Comparison of ENCODE assay signal across 10 cellular contexts in genomic region chr20:45416917-45417316, GRCh38. TPM values are rescaled to one million over a fixed set of nuclear protein-coding genes. Genes with fewer than 3 reads are reported as not detected.
DNase-seq lines count a peak whose midpoint lies in the region; ATAC-seq, FAIRE-seq and TF ChIP-seq lines count a peak whose summit lies in the region.
"Had no signal": no experiment of that assay in that cellular context is flagged by ENCODE, and none has a peak within 500 bp of the region (broad histone marks: within the 10 kb centered on the region; RNA-seq: fewer than 3 reads in every experiment).

No MANE protein-coding gene starts in this region.

- peaks cover 9% of the 10 kb centered on the region; the same call in 1 of the 2 replicates for H3K36me3 ChIP-seq in Caco-2 (ENCODE audit: control insufficient read depth, insufficient read depth, low read length)
- peaks cover 40% of the 10 kb centered on the region for H3K36me3 ChIP-seq in NT2/D1 (ENCODE audit: insufficient read depth, insufficient read length, low read length)
- peaks cover 10 to 33% (median 23%) of the 10 kb centered on the region in 4 experiments for H3K36me3 ChIP-seq in H1 (ENCODE audit: control insufficient read depth in 2 of 4, insufficient read depth in 4 of 4, low read length in 3 of 4)
- peaks cover 23% of the 10 kb centered on the region for H3K36me3 ChIP-seq in osteoblast (ENCODE audit: insufficient read depth, low read length)

- TF ChIP-seq EP300 in H1 (IDR thresholded peaks at IDR 0.05; ENCODE audit: borderline replicate concordance in 1 of 2, low read depth in 2 of 2, low read length in 2 of 2) = no peak

- no peak overlapping the region for H3K4ac ChIP-seq in H1 (replicated peaks; ENCODE audit: insufficient read length, low read depth, low read length)

- H3K27ac ChIP-seq in H1 (ENCODE audit: low read depth, low read length) (no peak overlapping the region), osteoblast (ENCODE audit: low read depth, low read length) (peak overlapping the region; percentile 82)

- H3K9me3 Mint-ChIP-seq in Caco-2 (ENCODE audit: unreplicated experiment) = no peaks in the 10 kb centered on the region

- BruUV-seq in Caco-2 (replicated peaks; lab: Mats Ljungman, UMichigan) = TSS peak; percentile 55

- no peak overlapping the region for H2BK120ac ChIP-seq in H1 (replicated peaks; ENCODE audit: low read depth, low read length)

- no peak overlapping the region for H2BK15ac ChIP-seq in H1 (ENCODE audit: low read length)

- H3K36me3 Mint-ChIP-seq in Caco-2 (ENCODE audit: insufficient read depth, unreplicated experiment) = peaks cover 22% of the 10 kb centered on the region

- no peaks in the 10 kb centered on the region for H3K9me3 ChIP-seq in Caco-2
- H3K9me3 ChIP-seq in NT2/D1 (ENCODE audit: insufficient read depth, low read length) = no peaks in the 10 kb centered on the region
- H3K9me3 ChIP-seq in H1 (ENCODE audit: insufficient read depth in 2 of 2, low read depth in 1 of 2, low read length in 1 of 2) = no peaks in the 10 kb centered on the region
- H3K9me3 ChIP-seq in osteoblast (ENCODE audit: low read depth, low read length) = no peaks in the 10 kb centered on the region

- H2AFZ ChIP-seq in H1 (ENCODE audit: low read length) (no peak overlapping the region), osteoblast (ENCODE audit: low read length) (no peak overlapping the region)

- H3K4me1 ChIP-seq in Caco-2 (peaks cover 13% of the 10 kb centered on the region; the same call in 1 of the 2 replicates), NT2/D1 (ENCODE audit: insufficient read depth, insufficient read length) (no peaks in the 10 kb centered on the region), H1 (replicated peaks in 1 of 4; ENCODE audit: control insufficient read depth in 3 of 4, insufficient read depth in 4 of 4, low read length in 3 of 4) (peaks cover 0 to 5% (median 2%) of the 10 kb centered on the region in 4 experiments; a peak in 3 of 7 replicates), osteoblast (ENCODE audit: insufficient read depth, low read length) (peaks cover 25% of the 10 kb centered on the region)

- ATAC-seq in GM18517 (IDR thresholded peaks at IDR 0.05; ENCODE audit: unreplicated experiment) = no peak
- ATAC-seq in GM21786 (IDR thresholded peaks at IDR 0.05; ENCODE audit: unreplicated experiment) = no peak
- no peak for ATAC-seq in HG02884 (IDR thresholded peaks at IDR 0.05; ENCODE audit: unreplicated experiment)

- H3K79me2 ChIP-seq in H1 (ENCODE audit: control insufficient read depth in 1 of 2, insufficient read depth in 2 of 2, low read length in 2 of 2) (peaks cover 0 to 20% of the 10 kb centered on the region in 2 experiments; a peak in 2 of 4 replicates), osteoblast (ENCODE audit: insufficient read depth, low read length) (peaks cover 34% of the 10 kb centered on the region)

- no peak overlapping the region for H2BK12ac ChIP-seq in H1 (ENCODE audit: low read depth, low read length)

- WGBS in H1 (ENCODE audit: extremely low coverage in 1 of 2, insufficient coverage in 1 of 2, insufficient read length in 1 of 2, insufficient replicate concordance in 2 of 2, low coverage in 1 of 2, low lambda C conversion rate in 2 of 2, missing lambda C conversion rate in 1 of 2), 2 experiments = 78% methylated on average over 2 of the region's 2 CpGs; no CpG with 5 or more reads in 1 of the 2 experiments

- H2AK5ac ChIP-seq in H1 (ENCODE audit: low read depth, low read length) = no peak overlapping the region

- H2BK5ac ChIP-seq in H1 (ENCODE audit: low read depth, low read length) = no peak overlapping the region

- TF ChIP-seq CTCF in Caco-2 (IDR thresholded peaks at IDR 0.05; ENCODE audit: insufficient read depth in 1 of 2, low read depth in 1 of 2, low read length in 1 of 2, severe bottlenecking in 1 of 2, unreplicated experiment in 1 of 2) (no peak), H1 (IDR thresholded peaks at IDR 0.05; ENCODE audit: control extremely low read depth in 1 of 3, insufficient read depth in 1 of 3, low read depth in 1 of 3, low read length in 3 of 3) (no peak), osteoblast (IDR thresholded peaks at IDR 0.05; ENCODE audit: extremely low read depth, low read depth, low read length) (no peak)

- TF ChIP-seq POLR2A in H1 (IDR thresholded peaks at IDR 0.05; ENCODE audit: control extremely low read depth in 1 of 2, low read depth in 2 of 2, low read length in 2 of 2) (no peak), GM12892 (IDR thresholded peaks at IDR 0.05; ENCODE audit: low read depth, low read length) (no peak)

- H3K27me3 Mint-ChIP-seq in Caco-2 (ENCODE audit: insufficient read depth, unreplicated experiment) = no peaks in the 10 kb centered on the region

- no peak for TF ChIP-seq RAD21 in H1 (IDR thresholded peaks at IDR 0.05 in 1 of 2, conservative IDR thresholded peaks at IDR 0.05 in 1 of 2; ENCODE audit: low read depth in 2 of 2, low read length in 2 of 2)

- FAIRE-seq in H1 (lab: Jason Lieb, UNC) = no peak
- FAIRE-seq in GM12892 (lab: Jason Lieb, UNC) = no peak

- H3K56ac ChIP-seq in H1 (replicated peaks; ENCODE audit: insufficient read length, low read depth, low read length) = no peak overlapping the region

- H3K9ac ChIP-seq in NT2/D1 (ENCODE audit: insufficient read length, low read depth) (peak overlapping the region; percentile 96), H1 (replicated peaks in 1 of 4; ENCODE audit: extremely low read depth in 1 of 4, low read depth in 3 of 4, low read length in 3 of 4) (peak overlapping the region in 1 of 4 experiments; percentile 71; a peak in 1 of 7 replicates)

- H3K23me2 ChIP-seq in H1 (ENCODE audit: low read depth, low read length) = peaks cover 6% of the 10 kb centered on the region

- H2BK20ac ChIP-seq in H1 (ENCODE audit: low read length) = no peak overlapping the region

- intact Hi-C loops in Caco-2 (cut with micrococcal nuclease; ENCODE audit: unreplicated experiment) = loop anchor here (1.0 to 2.0 kb wide), 4 partner anchors 11 to 94 kb away; partner anchors contain the start of gene SYS1

- no peak overlapping the region for H3K27ac Mint-ChIP-seq in Caco-2 (ENCODE audit: unreplicated experiment)

- peak overlapping the region; percentile 89 for H3K4me3 ChIP-seq in Caco-2 (ENCODE audit: low read depth, low read length)
- H3K4me3 ChIP-seq in NT2/D1 (ENCODE audit: insufficient read length, low read depth) = peak overlapping the region; percentile 96
- H3K4me3 ChIP-seq in H1 (ENCODE audit: extremely low read depth in 1 of 4, insufficient read depth in 2 of 4, low read depth in 3 of 4, low read length in 4 of 4) = peak overlapping the region; percentile 74 to 89 (median 82); a peak in 7 of 8 replicates
- H3K4me3 ChIP-seq in osteoblast (ENCODE audit: insufficient read depth, low read length) = peak overlapping the region; percentile 83

- H3K14ac ChIP-seq in H1 (ENCODE audit: insufficient read length) = no peak overlapping the region

- H3K27me3 ChIP-seq in Caco-2 (replicated peaks; ENCODE audit: control insufficient read depth, insufficient read depth, low read length) (no peaks in the 10 kb centered on the region), NT2/D1 (ENCODE audit: insufficient read depth, insufficient read length) (peaks cover 3% of the 10 kb centered on the region), H1 (replicated peaks in 1 of 4; ENCODE audit: control insufficient read depth in 3 of 4, extremely low read depth in 1 of 4, insufficient read depth in 3 of 4, low read length in 3 of 4) (no peaks in the 10 kb centered on the region), osteoblast (ENCODE audit: insufficient read depth, low read length) (no peaks in the 10 kb centered on the region)

- DNase-seq in Caco-2 (no peak), NT2/D1 (ENCODE audit: low read depth, low spot score) (no peak), H1 (ENCODE audit: low read depth in 1 of 2, low spot score in 2 of 2) (no peak), osteoblast (ENCODE audit: insufficient read length, low spot score, missing footprints) (no peak), GM12892 (ENCODE audit: insufficient read length) (no peak)
- DNase-seq: effector CD8-positive, alpha-beta T cell; NCI-H510A had no signal

- peak overlapping the region; percentile 88 to 91 for H3K4me2 ChIP-seq in H1 (ENCODE audit: insufficient read depth in 1 of 2, low read depth in 2 of 2, low read length in 2 of 2)
- peak overlapping the region; percentile 92 for H3K4me2 ChIP-seq in osteoblast (ENCODE audit: insufficient read depth, low read length)

- no peak overlapping the region for H3K18ac ChIP-seq in H1 (ENCODE audit: extremely low read depth, low read length)

- H4K20me1 ChIP-seq in H1 (replicated peaks in 1 of 2; ENCODE audit: control insufficient read depth in 1 of 2, insufficient read depth in 2 of 2, low read length in 2 of 2) (peaks cover 0 to 4% of the 10 kb centered on the region in 2 experiments), osteoblast (ENCODE audit: insufficient read depth, low read length) (peaks cover 8% of the 10 kb centered on the region)

- CTCF ChIA-PET in Caco-2 (lab: Charles Lee) = interaction anchor here (1.8 to 2.1 kb wide), 4 partner anchors 20 to 354 kb away, joined by 6 to 19 read pairs (median 12); no protein-coding TSS in a partner anchor
- CTCF ChIA-PET in H1 (lab: Charles Lee; ENCODE audit: partially characterized antibody) = interaction anchor here (0.8 to 6.7 kb wide), 10 partner anchors 10 to 124 kb away, joined by 3 to 54 read pairs (median 9); partner anchors contain the start of gene SYS1

- peaks cover 3% of the 10 kb centered on the region for H3K79me1 ChIP-seq in H1 (ENCODE audit: low read depth, low read length)

- H3K4me1 Mint-ChIP-seq in Caco-2 (ENCODE audit: low read depth, unreplicated experiment) = peaks cover 6% of the 10 kb centered on the region

- no peak overlapping the region for H4K8ac ChIP-seq in H1 (ENCODE audit: extremely low read depth, insufficient read depth, low read length)

- H3K23ac ChIP-seq in H1 (ENCODE audit: insufficient read length) = no peak overlapping the region

- H4K91ac ChIP-seq in H1 (replicated peaks; ENCODE audit: insufficient read length, low read length) = no peak overlapping the region

- peak overlapping the region; percentile 87 for H3K4me3 Mint-ChIP-seq in Caco-2 (ENCODE audit: unreplicated experiment)

- no peak overlapping the region for H4K5ac ChIP-seq in H1 (ENCODE audit: insufficient read length, low read depth, low read length)

- POLR2A ChIA-PET in Caco-2 (lab: Charles Lee) = interaction anchor here (0.8 to 1.7 kb wide), 5 partner anchors 10 to 170 kb away, joined by 3 to 15 read pairs (median 4); no protein-coding TSS in a partner anchor
- POLR2A ChIA-PET in H1 (lab: Charles Lee; ENCODE audit: partially characterized antibody) = interaction anchor here (1.0 to 6.8 kb wide), 3 partner anchors 10 to 69 kb away, joined by 4 to 71 read pairs (median 6); partner anchors contain the start of gene DBNDD2

RNA-seq across cellular contexts. Expression of gene PIGT, which starts 1.0 kb away (rescaled TPM):
- total RNA-seq in Caco-2 (2022) = 239 and 259 TPM in 2 replicates
- 64.3 and 66.0 TPM in 2 replicates for total RNA-seq in H1 (2021; fragmentation: NEBNext Ultra II Directional; extraction: Animal tissue kit (Norgen Biotek cat#: 25700))
- polyA plus RNA-seq in H1 (2011; rRNA removed) = 89.7 and 113 TPM in 2 replicates
- polyA plus RNA-seq in H1 (2011; cell fraction: cytosol; rRNA removed) = 43.9 TPM
- polyA plus RNA-seq in H1 (2011; cell fraction: nucleus; rRNA removed) = 108 TPM
- polyA plus RNA-seq in H1 (2012, experiment 1 of 2) = 44.9 to 80.5 TPM (median 75.7 TPM) in 4 replicates
- polyA plus RNA-seq in H1 (2012, experiment 2 of 2) = 96.4 TPM
- polyA plus RNA-seq in H1 (2013, experiment 1 of 2) = 122 TPM
- 130 TPM for polyA plus RNA-seq in H1 (2013, experiment 2 of 2)
- 46.3 and 58.1 TPM in 2 replicates for polyA minus RNA-seq in H1 (2011; rRNA and poly(A)+ RNA removed)
- 44.5 TPM for polyA minus RNA-seq in H1 (2011; cell fraction: cytosol; rRNA and poly(A)+ RNA removed)
- 48.0 TPM for polyA minus RNA-seq in H1 (2011; cell fraction: nucleus; rRNA and poly(A)+ RNA removed)
- total RNA-seq in osteoblast = 52.8 and 56.6 TPM in 2 replicates
- polyA plus RNA-seq in GM12892 (2012; ENCODE audit: missing spikeins) = 20.9 TPM

RNA-seq across cellular contexts. Expression of gene DBNDD2, which starts 8.8 kb away (rescaled TPM):
- 71.0 and 74.3 TPM in 2 replicates for total RNA-seq in Caco-2 (2022)
- 50.1 and 55.8 TPM in 2 replicates for total RNA-seq in H1 (2021; fragmentation: NEBNext Ultra II Directional; extraction: Animal tissue kit (Norgen Biotek cat#: 25700))
- polyA plus RNA-seq in H1 (2011; rRNA removed) = 95.5 and 96.3 TPM in 2 replicates
- 85.0 TPM for polyA plus RNA-seq in H1 (2011; cell fraction: cytosol; rRNA removed)
- 66.6 TPM for polyA plus RNA-seq in H1 (2011; cell fraction: nucleus; rRNA removed)
- polyA plus RNA-seq in H1 (2012, experiment 1 of 2) = 48.7 to 57.4 TPM (median 52.4 TPM) in 4 replicates
- polyA plus RNA-seq in H1 (2012, experiment 2 of 2) = 63.4 TPM
- 42.3 TPM for polyA plus RNA-seq in H1 (2013, experiment 1 of 2)
- 39.7 TPM for polyA plus RNA-seq in H1 (2013, experiment 2 of 2)
- 44.8 and 54.0 TPM in 2 replicates for polyA minus RNA-seq in H1 (2011; rRNA and poly(A)+ RNA removed)
- 20.8 TPM for polyA minus RNA-seq in H1 (2011; cell fraction: cytosol; rRNA and poly(A)+ RNA removed)
- polyA minus RNA-seq in H1 (2011; cell fraction: nucleus; rRNA and poly(A)+ RNA removed) = 23.7 TPM
- total RNA-seq in osteoblast = 8.7 and 13.0 TPM in 2 replicates
- polyA plus RNA-seq in GM12892 (2012; ENCODE audit: missing spikeins) = 0.89 TPM

RNA-seq across cellular contexts. Expression of gene TP53TG5, which starts 38.8 kb away (rescaled TPM):
- total RNA-seq in Caco-2 (2022) (not detected in 2 replicates), osteoblast (not detected in 2 replicates)
- not detected in 2 replicates for total RNA-seq in H1 (2021; fragmentation: NEBNext Ultra II Directional; extraction: Animal tissue kit (Norgen Biotek cat#: 25700))
- polyA plus RNA-seq in H1 (2011; rRNA removed) = not detected in 2 replicates
- polyA plus RNA-seq in H1 (2011; cell fraction: cytosol; rRNA removed) = 0.03 TPM
- 1.6 TPM for polyA plus RNA-seq in H1 (2011; cell fraction: nucleus; rRNA removed)
- 0.42 to 0.67 TPM (median 0.60 TPM) in 4 replicates for polyA plus RNA-seq in H1 (2012, experiment 1 of 2)
- not detected for polyA plus RNA-seq in H1 (2012, experiment 2 of 2)
- polyA plus RNA-seq in H1 (2013, experiment 1 of 2) = not detected
- not detected for polyA plus RNA-seq in H1 (2013, experiment 2 of 2)
- polyA minus RNA-seq in H1 (2011; rRNA and poly(A)+ RNA removed) = 0.19 TPM in 1 of 2 replicates, not detected in the other
- polyA minus RNA-seq in H1 (2011; cell fraction: cytosol; rRNA and poly(A)+ RNA removed) = not detected
- polyA minus RNA-seq in H1 (2011; cell fraction: nucleus; rRNA and poly(A)+ RNA removed) = 1.1 TPM
- 0.28 TPM for polyA plus RNA-seq in GM12892 (2012; ENCODE audit: missing spikeins)

RNA-seq across cellular contexts. Expression of gene WFDC2, which starts 52.6 kb away (rescaled TPM):
- total RNA-seq in Caco-2 (2022) = 14.3 and 16.9 TPM in 2 replicates
- total RNA-seq in H1 (2021; fragmentation: NEBNext Ultra II Directional; extraction: Animal tissue kit (Norgen Biotek cat#: 25700)) = 77.9 and 86.0 TPM in 2 replicates
- 137 and 156 TPM in 2 replicates for polyA plus RNA-seq in H1 (2011; rRNA removed)
- polyA plus RNA-seq in H1 (2011; cell fraction: cytosol; rRNA removed) = 70.3 TPM
- 109 TPM for polyA plus RNA-seq in H1 (2011; cell fraction: nucleus; rRNA removed)
- 77.0 to 158 TPM (median 148 TPM) in 4 replicates for polyA plus RNA-seq in H1 (2012, experiment 1 of 2)
- 183 TPM for polyA plus RNA-seq in H1 (2012, experiment 2 of 2)
- polyA plus RNA-seq in H1 (2013, experiment 1 of 2) = 338 TPM
- polyA plus RNA-seq in H1 (2013, experiment 2 of 2) = 373 TPM
- 26.0 and 32.4 TPM in 2 replicates for polyA minus RNA-seq in H1 (2011; rRNA and poly(A)+ RNA removed)
- 52.3 TPM for polyA minus RNA-seq in H1 (2011; cell fraction: cytosol; rRNA and poly(A)+ RNA removed)
- 24.4 TPM for polyA minus RNA-seq in H1 (2011; cell fraction: nucleus; rRNA and poly(A)+ RNA removed)
- total RNA-seq in osteoblast = not detected in 2 replicates
- 2.0 TPM for polyA plus RNA-seq in GM12892 (2012; ENCODE audit: missing spikeins)

RNA-seq across cellular contexts. Expression of gene SYS1, which starts 54.0 kb away (rescaled TPM):
- total RNA-seq in Caco-2 (2022) (62.1 and 67.1 TPM in 2 replicates), osteoblast (26.5 and 31.8 TPM in 2 replicates)
- 18.2 and 19.6 TPM in 2 replicates for total RNA-seq in H1 (2021; fragmentation: NEBNext Ultra II Directional; extraction: Animal tissue kit (Norgen Biotek cat#: 25700))
- polyA plus RNA-seq in H1 (2011; rRNA removed) = 50.8 and 57.4 TPM in 2 replicates
- polyA plus RNA-seq in H1 (2011; cell fraction: cytosol; rRNA removed) = 29.3 TPM
- 32.0 TPM for polyA plus RNA-seq in H1 (2011; cell fraction: nucleus; rRNA removed)
- polyA plus RNA-seq in H1 (2012, experiment 1 of 2) = 15.1 to 17.8 TPM (median 16.5 TPM) in 4 replicates
- 23.0 TPM for polyA plus RNA-seq in H1 (2012, experiment 2 of 2)
- 15.6 TPM for polyA plus RNA-seq in H1 (2013, experiment 1 of 2)
- polyA plus RNA-seq in H1 (2013, experiment 2 of 2) = 18.9 TPM
- polyA minus RNA-seq in H1 (2011; rRNA and poly(A)+ RNA removed) = 44.9 and 51.1 TPM in 2 replicates
- polyA minus RNA-seq in H1 (2011; cell fraction: cytosol; rRNA and poly(A)+ RNA removed) = 15.0 TPM
- polyA minus RNA-seq in H1 (2011; cell fraction: nucleus; rRNA and poly(A)+ RNA removed) = 21.8 TPM
- polyA plus RNA-seq in GM12892 (2012; ENCODE audit: missing spikeins) = 5.2 TPM
